Comparison of ENCODE assay signal across 25 cellular contexts in genomic region chr12:93860659-93861373, GRCh38.
DNase-seq lines count a peak whose midpoint lies in the region; FAIRE-seq and TF ChIP-seq lines count a peak whose summit lies in the region.
"Had no signal": no experiment of that assay in that cellular context is flagged by ENCODE, and none has a peak within 500 bp of the region (broad histone marks: within the 10 kb centered on the region; RNA-seq: fewer than 3 reads in every experiment).

No MANE protein-coding gene starts in this region.

- H3K4me3 Mint-ChIP-seq in activated T-cell treated with anti-CD3 and anti-CD28 coated beads, Interleukin-2, amount 50 U/mL, for 24 hours = no peak overlapping the region
- no peak overlapping the region for H3K4me3 Mint-ChIP-seq in progenitor cell of endocrine pancreas (ENCODE audit: low read depth)
- H3K4me3 Mint-ChIP-seq: activated naive CD4-positive, alpha-beta T cell treated with anti-CD3 and anti-CD28 coated beads, Interleukin-2, amount 50 U/mL, for 24 hours; naive thymus-derived CD8-positive, alpha-beta T cell; stimulated activated memory B cell treated with anti-CD40 and anti-IgM and Interleukin-4, amounts not matched to agents 10 μg/mL and 1 μg/mL and 100 μg/mL, for 72 hours; WTC11 had no signal

- H3K36me3 Mint-ChIP-seq in activated T-cell treated with anti-CD3 and anti-CD28 coated beads, Interleukin-2, amount 50 U/mL, for 24 hours (ENCODE audit: low read depth) = peaks cover 2% of the 10 kb centered on the region
- peaks cover 1% of the 10 kb centered on the region for H3K36me3 Mint-ChIP-seq in progenitor cell of endocrine pancreas (ENCODE audit: insufficient read depth)

- H3K27me3 Mint-ChIP-seq in activated T-cell treated with anti-CD3 and anti-CD28 coated beads, Interleukin-2, amount 50 U/mL, for 24 hours = no peaks in the 10 kb centered on the region
- no peaks in the 10 kb centered on the region for H3K27me3 Mint-ChIP-seq in progenitor cell of endocrine pancreas
- H3K27me3 Mint-ChIP-seq: activated naive CD4-positive, alpha-beta T cell treated with anti-CD3 and anti-CD28 coated beads, Interleukin-2, amount 50 U/mL, for 24 hours; naive thymus-derived CD8-positive, alpha-beta T cell; stimulated activated memory B cell treated with anti-CD40 and anti-IgM and Interleukin-4, amounts not matched to agents 10 μg/mL and 1 μg/mL and 100 μg/mL, for 72 hours had no signal

- H3K4me3 ChIP-seq in bronchial epithelial cell (ENCODE audit: low read depth, low read length) = no peak overlapping the region
- H3K4me3 ChIP-seq: BLaER1, left lung, spleen, thoracic aorta had no signal

- H3K4me1 Mint-ChIP-seq in activated T-cell treated with anti-CD3 and anti-CD28 coated beads, Interleukin-2, amount 50 U/mL, for 24 hours (ENCODE audit: low read depth) = peaks cover 9% of the 10 kb centered on the region
- H3K4me1 Mint-ChIP-seq in progenitor cell of endocrine pancreas (ENCODE audit: low read depth) = no peaks in the 10 kb centered on the region
- H3K4me1 Mint-ChIP-seq: IgD-negative memory B cell; naive thymus-derived CD8-positive, alpha-beta T cell; stimulated activated memory B cell treated with anti-CD40 and anti-IgM and Interleukin-4, amounts not matched to agents 10 μg/mL and 1 μg/mL and 100 μg/mL, for 72 hours; WTC11 had no signal

- FAIRE-seq in bronchial epithelial cell (lab: Jason Lieb, UNC) = no peak

- DNase-seq in activated T-cell treated with anti-CD3 and anti-CD28 coated beads, Interleukin-2, amount 50 U/mL, for 24 hours = no peak
- no peak for DNase-seq in activated T-cell treated with anti-CD3 and anti-CD28 coated beads, Interleukin-2, amount 50 U/mL, for 1 hour
- DNase-seq in NCI-H146 treated with DMSO at 0.1 percent for 48 hours (lab: John Stamatoyannopoulos, UW; ENCODE audit: unreplicated experiment) (peak; percentile 9), bronchial epithelial cell (ENCODE audit: low read depth) (peak; percentile 40), progenitor cell of endocrine pancreas (ENCODE audit: low spot score, unreplicated experiment) (no peak), DMS 273 (lab: John Stamatoyannopoulos, UW; ENCODE audit: unreplicated experiment) (no peak), iPS-NIHi11 (ENCODE audit: low spot score) (no peak), NCI-H2081 treated with DMSO at 0.1 percent for 48 hours (lab: John Stamatoyannopoulos, UW) (no peak)
- DNase-seq: Calu3; effector CD4-positive, alpha-beta T cell; left lung; naive thymus-derived CD8-positive, alpha-beta T cell; NCI-H1105; NCI-H446; right cardiac atrium; SHP77 treated with DMSO at 0.1 percent for 48 hours; spleen; stimulated activated CD4-positive, alpha-beta T cell treated with anti-CD3 and anti-CD28 coated beads, Interleukin-2, amount 100 ng/mL, for 48 hours; SW 1271 had no signal

- peak overlapping the region; percentile 39 for H3K27ac Mint-ChIP-seq in activated T-cell treated with anti-CD3 and anti-CD28 coated beads, Interleukin-2, amount 50 U/mL, for 24 hours
- H3K27ac Mint-ChIP-seq in progenitor cell of endocrine pancreas = peak overlapping the region; percentile 11
- H3K27ac Mint-ChIP-seq: stimulated activated memory B cell treated with anti-CD40 and anti-IgM and Interleukin-4, amounts not matched to agents 10 μg/mL and 1 μg/mL and 100 μg/mL, for 72 hours; WTC11 had no signal

- peaks cover 12% of the 10 kb centered on the region for H3K9me3 Mint-ChIP-seq in activated T-cell treated with anti-CD3 and anti-CD28 coated beads, Interleukin-2, amount 50 U/mL, for 24 hours
- peaks cover 6% of the 10 kb centered on the region for H3K9me3 Mint-ChIP-seq in progenitor cell of endocrine pancreas (ENCODE audit: low read depth)
- H3K9me3 Mint-ChIP-seq: activated naive CD4-positive, alpha-beta T cell treated with anti-CD3 and anti-CD28 coated beads, Interleukin-2, amount 50 U/mL, for 24 hours had no signal

- no peaks in the 10 kb centered on the region for H3K27me3 ChIP-seq in bronchial epithelial cell (ENCODE audit: control insufficient read depth, insufficient read depth, low read length)
- H3K27me3 ChIP-seq: BLaER1, left lung, spleen had no signal

- no peaks in the 10 kb centered on the region for H3K36me3 ChIP-seq in bronchial epithelial cell (ENCODE audit: control insufficient read depth, insufficient read depth, low read length)
- H3K36me3 ChIP-seq: BLaER1, left lung, thoracic aorta had no signal

- TF ChIP-seq CTCF in bronchial epithelial cell (IDR thresholded peaks at IDR 0.05; ENCODE audit: insufficient read depth, low read length, severe bottlenecking) = no peak
- TF ChIP-seq CTCF in progenitor cell of endocrine pancreas (IDR thresholded peaks at IDR 0.05; ENCODE audit: unreplicated experiment) = no peak

Comparison
In these comparisons a context has a peak if more than half of its experiments do, and no peak if none do; other contexts are left out.
1. DNase-seq: peak in NCI-H146 treated with DMSO at 0.1 percent for 48 hours (single experiment) and bronchial epithelial cell (single experiment); none in activated T-cell treated with anti-CD3 and anti-CD28 coated beads, Interleukin-2, amount 50 U/mL, for 24 hours (single experiment), activated T-cell treated with anti-CD3 and anti-CD28 coated beads, Interleukin-2, amount 50 U/mL, for 1 hour (single experiment), progenitor cell of endocrine pancreas (single experiment), DMS 273 (single experiment), iPS-NIHi11 (single experiment) and NCI-H2081 treated with DMSO at 0.1 percent for 48 hours (single experiment).